Comparison of ENCODE assay signal across 26 cellular contexts in genomic region chr3:128443771-128444170, GRCh38. TPM values are rescaled to one million over a fixed set of nuclear protein-coding genes. Genes with fewer than 3 reads are reported as not detected.
DNase-seq lines count a peak whose midpoint lies in the region; ATAC-seq, FAIRE-seq and TF ChIP-seq lines count a peak whose summit lies in the region.
"Had no signal": no experiment of that assay in that cellular context is flagged by ENCODE, and none has a peak within 500 bp of the region (broad histone marks: within the 10 kb centered on the region; RNA-seq: fewer than 3 reads in every experiment).

No MANE protein-coding gene starts in this region.

- H2BK120ac ChIP-seq in trophoblast cell (ENCODE audit: insufficient read depth, low read length, poor library complexity), result no peak overlapping the region

- no peak overlapping the region for H3K4ac ChIP-seq in trophoblast cell (ENCODE audit: low read depth, low read length)

- POLR2A ChIA-PET in HEK293 (lab: Yijun Ruan, JAX), result no interaction called here

- peaks cover 11% of the 10 kb centered on the region for H3K4me1 ChIP-seq in CD4-positive, CD25-positive, alpha-beta regulatory T cell (ENCODE audit: control insufficient read depth, insufficient read depth, low read length, poor library complexity, severe bottlenecking)
- H3K4me1 ChIP-seq in HEK293 (ENCODE audit: control insufficient read depth, insufficient read depth, low read length), result no peaks in the 10 kb centered on the region
- H3K4me1 ChIP-seq in trophoblast cell (ENCODE audit: control insufficient read depth in 1 of 2, insufficient read depth in 2 of 2, low read length in 2 of 2), result peaks cover 0 to 10% of the 10 kb centered on the region in 2 experiments
- H3K4me1 ChIP-seq: BE2C, Caco-2 had no signal

- no peaks in the 10 kb centered on the region for H3K36me3 ChIP-seq in CD4-positive, CD25-positive, alpha-beta regulatory T cell (ENCODE audit: control insufficient read depth, insufficient read depth, low read length)
- H3K36me3 ChIP-seq in HEK293 (ENCODE audit: control insufficient read depth in 2 of 2, insufficient read depth in 1 of 2, low read length in 2 of 2) (no peaks in the 10 kb centered on the region), bronchial epithelial cell (ENCODE audit: control insufficient read depth, insufficient read depth, low read length) (no peaks in the 10 kb centered on the region), trophoblast cell (ENCODE audit: control insufficient read depth in 1 of 2, insufficient read depth in 2 of 2, low read length in 2 of 2) (no peaks in the 10 kb centered on the region)
- H3K36me3 ChIP-seq: BE2C, BLaER1 had no signal

- H3K27ac Mint-ChIP-seq in CD4-positive, CD25-positive, alpha-beta regulatory T cell, result peak overlapping the region in 2 of 3 donors; percentile 3 to 38
- H3K27ac Mint-ChIP-seq: CD14-positive monocyte; CD4-positive, alpha-beta T cell; CD8-positive, alpha-beta T cell had no signal

- no peaks in the 10 kb centered on the region for H3K79me2 ChIP-seq in trophoblast cell (ENCODE audit: control insufficient read depth, insufficient read depth, low read length, poor library complexity)

- WGBS in trophoblast cell (ENCODE audit: extremely low coverage, insufficient coverage, insufficient read length), result no CpG with 5 or more reads among the region's 3 CpGs

- H3K23ac ChIP-seq in trophoblast cell (ENCODE audit: low read length), result no peak overlapping the region

- peak; percentile 91 for FAIRE-seq in bronchial epithelial cell (lab: Jason Lieb, UNC)
- FAIRE-seq: A204.1, D721Med, G401.6, GM12891, GM19239 had no signal

- no peak overlapping the region for H4K12ac ChIP-seq in trophoblast cell (ENCODE audit: low read depth, low read length)

- peaks cover 5 to 27% (median 6%) of the 10 kb centered on the region in 4 donors for H3K4me1 Mint-ChIP-seq in CD4-positive, CD25-positive, alpha-beta regulatory T cell

- no peak overlapping the region for H3K27ac ChIP-seq in CD4-positive, CD25-positive, alpha-beta regulatory T cell (ENCODE audit: insufficient read depth, low read length, poor library complexity, severe bottlenecking)
- no peak overlapping the region for H3K27ac ChIP-seq in HEK293 (ENCODE audit: extremely low read depth, low read depth, low read length)
- H3K27ac ChIP-seq in trophoblast cell (ENCODE audit: low read depth, low read length), result no peak overlapping the region
- H3K27ac ChIP-seq: BLaER1 had no signal

- H2BK5ac ChIP-seq in trophoblast cell (ENCODE audit: low read depth, low read length, poor library complexity), result no peak overlapping the region

- no peak overlapping the region for H3K18ac ChIP-seq in trophoblast cell (ENCODE audit: low read length)

- H4K8ac ChIP-seq in trophoblast cell (ENCODE audit: low read depth, low read length), result no peak overlapping the region

- DNase-seq in CD4-positive, CD25-positive, alpha-beta regulatory T cell, result no peak
- DNase-seq in bronchial epithelial cell (ENCODE audit: low read depth), result no peak
- DNase-seq in trophoblast cell, result no peak
- no peak for DNase-seq in cerebellum (ENCODE audit: low spot score)
- DNase-seq in ureter (ENCODE audit: low spot score), result no peak
- DNase-seq in amygdala (lab: John Stamatoyannopoulos, UW), result no peak
- DNase-seq: 8988T; ACHN; BE2C; C1 segment of cervical spinal cord; Caco-2; Calu3; CD4-positive, alpha-beta T cell; CD8-positive, alpha-beta T cell; DMS79 treated with DMSO at 0.1 percent for 48 hours; GF-D8 had no signal

- no peak overlapping the region for H2BK12ac ChIP-seq in trophoblast cell (ENCODE audit: low read length)

- peak overlapping the region; percentile 5 for H3K14ac ChIP-seq in trophoblast cell (ENCODE audit: low read length)

- no peak overlapping the region for H4K91ac ChIP-seq in trophoblast cell (ENCODE audit: low read depth, low read length)

- ATAC-seq in CD4-positive, CD25-positive, alpha-beta regulatory T cell (ENCODE audit: low read depth in 2 of 2), result no peak
- ATAC-seq: CD8-positive, alpha-beta T cell had no signal

- H3K36me3 Mint-ChIP-seq in CD4-positive, CD25-positive, alpha-beta regulatory T cell, result peaks cover 9% of the 10 kb centered on the region
- H3K36me3 Mint-ChIP-seq: CD14-positive monocyte had no signal

- H3K4me2 ChIP-seq in trophoblast cell (ENCODE audit: low read length), result no peak overlapping the region
- H3K4me2 ChIP-seq: BLaER1 had no signal

- CTCF ChIA-PET in HEK293 (lab: Yijun Ruan, JAX), result interaction anchor here (0.7 kb wide), 1 partner anchor 21 kb away, joined by 3 read pairs; no protein-coding TSS in a partner anchor

- no peak overlapping the region for H2AFZ ChIP-seq in trophoblast cell (ENCODE audit: insufficient read depth, low read length, poor library complexity)

- H3K4me3 ChIP-seq in CD4-positive, CD25-positive, alpha-beta regulatory T cell (ENCODE audit: low read depth, low read length), result no peak overlapping the region
- no peak overlapping the region for H3K4me3 ChIP-seq in HEK293 (ENCODE audit: low read depth, low read length)
- no peak overlapping the region for H3K4me3 ChIP-seq in bronchial epithelial cell (ENCODE audit: low read depth, low read length)
- H3K4me3 ChIP-seq in trophoblast cell (ENCODE audit: low read depth, low read length), result no peak overlapping the region
- H3K4me3 ChIP-seq: BLaER1 had no signal

- no peak overlapping the region for H3K4me3 Mint-ChIP-seq in CD4-positive, CD25-positive, alpha-beta regulatory T cell
- H3K4me3 Mint-ChIP-seq: CD14-positive monocyte; CD4-positive, alpha-beta T cell; CD8-positive, alpha-beta T cell had no signal

- H3K9ac ChIP-seq in trophoblast cell (ENCODE audit: low read length), result no peak overlapping the region
- H3K9ac ChIP-seq: BLaER1 had no signal

- peaks cover 2 to 20% (median 8%) of the 10 kb centered on the region in 7 donors for H3K9me3 Mint-ChIP-seq in CD4-positive, CD25-positive, alpha-beta regulatory T cell

- TF ChIP-seq CTCF in HEK293 (tag by site-specific recombination; IDR thresholded peaks at IDR 0.05) (no peak), bronchial epithelial cell (IDR thresholded peaks at IDR 0.05; ENCODE audit: insufficient read depth, low read length, severe bottlenecking) (no peak)

- no peaks in the 10 kb centered on the region for H3K9me3 ChIP-seq in CD4-positive, CD25-positive, alpha-beta regulatory T cell (ENCODE audit: control insufficient read depth in 2 of 2, low read length in 2 of 2)
- H3K9me3 ChIP-seq in HEK293 (ENCODE audit: control insufficient read depth, insufficient read depth, low read depth, low read length) (no peaks in the 10 kb centered on the region), trophoblast cell (ENCODE audit: insufficient read depth, low read depth, low read length) (peaks cover 7% of the 10 kb centered on the region)
- H3K9me3 ChIP-seq: BE2C, Caco-2 had no signal

- peaks cover 12% of the 10 kb centered on the region for H3K27me3 Mint-ChIP-seq in CD4-positive, CD25-positive, alpha-beta regulatory T cell

- H3K27me3 ChIP-seq in CD4-positive, CD25-positive, alpha-beta regulatory T cell (ENCODE audit: control insufficient read depth, insufficient read depth, low read length), result no peaks in the 10 kb centered on the region
- H3K27me3 ChIP-seq in bronchial epithelial cell (ENCODE audit: control insufficient read depth, insufficient read depth, low read length), result peaks cover 4% of the 10 kb centered on the region
- no peaks in the 10 kb centered on the region for H3K27me3 ChIP-seq in trophoblast cell (ENCODE audit: insufficient read depth, low read length)
- H3K27me3 ChIP-seq: BE2C, BLaER1 had no signal

- peaks cover 6% of the 10 kb centered on the region for H3K79me1 ChIP-seq in trophoblast cell (ENCODE audit: low read length)

- H2AK5ac ChIP-seq in trophoblast cell (ENCODE audit: low read length), result no peak overlapping the region

TF ChIP-seq in HEK293, 187 proteins besides CTCF, POLR2A, EP300 and RAD21:
- no peak for TF ChIP-seq GLIS1 (tag by site-specific recombination; IDR thresholded peaks at IDR 0.05)
- no peak for TF ChIP-seq ZNF341 (tag by site-specific recombination; IDR thresholded peaks at IDR 0.05; ENCODE audit: low read depth)
- TF ChIP-seq ZNF214 (tag by site-specific recombination; IDR thresholded peaks at IDR 0.05; ENCODE audit: borderline replicate concordance), result no peak
- TF ChIP-seq ZNF623 (tag by site-specific recombination; IDR thresholded peaks at IDR 0.05), result peak; percentile 92

RNA-seq across cellular contexts. Expression of gene DNAJB8, which starts 22.9 kb away (rescaled TPM):
- not detected for total RNA-seq in CD4-positive, CD25-positive, alpha-beta regulatory T cell
- polyA plus RNA-seq in CD4-positive, CD25-positive, alpha-beta regulatory T cell, result not detected
- total RNA-seq in bronchial epithelial cell (not detected in 2 replicates), cerebellum (not detected), ureter (not detected)
- not detected in 2 replicates for polyA plus RNA-seq in trophoblast cell (2013)
- total RNA-seq: A673; Caco-2; Calu3; CD4-positive, alpha-beta T cell; CD8-positive, alpha-beta T cell had no signal
- polyA plus RNA-seq: AG04450, CD14-positive monocyte had no signal

RNA-seq across cellular contexts. Expression of gene GATA2, which starts 49.2 kb away (rescaled TPM):
- 6.2 TPM for total RNA-seq in CD4-positive, CD25-positive, alpha-beta regulatory T cell
- polyA plus RNA-seq in CD4-positive, CD25-positive, alpha-beta regulatory T cell, result not detected
- total RNA-seq in bronchial epithelial cell (under 0.01 TPM in 1 of 2 replicates, not detected in the other), cerebellum (2.0 TPM), ureter (57.8 TPM)
- polyA plus RNA-seq in trophoblast cell (2013), result 467 and 505 TPM in 2 replicates
